8 cellular contexts compared by ENCODE assay signal in genomic region chr13:32427852-32428580, GRCh38.
DNase-seq lines count a peak whose midpoint lies in the region; ATAC-seq lines count a peak whose summit lies in the region.

N4BP2L1 (minus strand) TSS chr13:32428130; CDS start chr13:32428082, 48 bp downstream.

- peak; percentile 42 for DNase-seq in NCI-H2196 (lab: John Stamatoyannopoulos, UW; ENCODE audit: unreplicated experiment)
- no peak for DNase-seq in NCI-H2196 treated with DMSO at 0.1 percent for 48 hours (lab: John Stamatoyannopoulos, UW; ENCODE audit: unreplicated experiment)
- peak; percentile 28 for DNase-seq in NCI-H2227 (lab: John Stamatoyannopoulos, UW; ENCODE audit: unreplicated experiment)
- DNase-seq in activated CD4-positive, alpha-beta T cell treated with anti-CD3 and anti-CD28 coated beads, Interleukin-2, amount 50 U/mL, for 4 hours: peak; percentile 87 to 91
- peak; percentile 58 for DNase-seq in ecto neural progenitor cell (ENCODE audit: low spot score)
- peak; percentile 90 for DNase-seq in medulla oblongata (ENCODE audit: extremely low spot score)
- peak; percentile 75 to 83 (median 76) for DNase-seq in stimulated activated CD4-positive, alpha-beta T cell treated with anti-CD3 and anti-CD28 coated beads, TNF-alpha, amount 100 ng/mL, for 48 hours (ENCODE audit: low read depth in 3 of 3)

- peak; percentile 70 for ATAC-seq in HG02943 (IDR thresholded peaks at IDR 0.05; ENCODE audit: low read depth, unreplicated experiment)
